Comparison of ENCODE assay signal across 10 cellular contexts in the genomic region with DNA sequence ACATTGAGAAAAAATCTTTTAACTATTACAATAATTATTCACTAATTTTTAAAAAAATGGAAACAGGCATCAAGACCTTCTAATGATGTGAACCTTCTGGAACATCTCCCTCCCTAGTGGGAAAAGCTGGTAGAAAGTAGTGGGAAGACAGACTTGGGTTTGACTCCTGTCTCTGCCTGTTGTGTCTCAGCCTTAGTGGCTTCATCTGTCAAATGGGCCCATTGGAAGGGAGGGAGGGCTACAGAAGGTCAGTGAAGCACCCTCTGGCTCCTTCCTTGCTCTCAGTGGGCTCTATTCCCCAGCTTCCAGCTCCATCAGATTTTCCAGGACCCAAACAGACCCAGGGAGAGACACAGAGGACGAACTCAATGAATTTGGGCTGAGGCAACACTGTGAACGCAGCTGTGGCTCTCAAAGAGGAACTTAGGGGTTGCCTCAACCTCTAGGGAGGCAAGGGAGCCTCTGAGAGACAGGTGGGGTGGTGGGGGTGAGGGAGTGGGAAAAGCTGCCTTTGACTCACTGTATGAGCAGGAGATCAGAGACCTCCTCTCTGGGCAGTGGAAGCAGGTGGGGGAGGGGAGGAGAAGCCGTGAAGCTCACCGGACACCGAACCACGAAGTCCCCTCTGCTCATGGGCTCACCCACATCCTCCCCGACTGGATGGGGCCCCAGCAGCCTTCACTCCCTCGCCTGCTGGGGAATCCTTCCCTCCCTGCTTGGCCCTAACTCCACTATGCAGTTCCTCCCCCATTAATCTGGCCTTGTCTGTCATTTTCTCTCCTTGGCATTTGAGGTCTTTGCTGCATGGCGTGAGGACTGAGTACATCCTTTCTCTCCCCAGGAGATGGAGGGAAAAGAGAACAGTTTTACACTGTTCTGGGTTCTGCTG. TPM values are rescaled to one million over a fixed set of nuclear protein-coding genes. Genes with fewer than 3 reads are reported as not detected.
DNase-seq lines count a peak whose midpoint lies in the region; TF ChIP-seq lines count a peak whose summit lies in the region.
"Had no signal": no experiment of that assay in that cellular context is flagged by ENCODE, and none has a peak within 500 bp of the region (broad histone marks: within the 10 kb centered on the region; RNA-seq: fewer than 3 reads in every experiment).

No MANE protein-coding gene starts in this region.

- peak overlapping the region; percentile 95 to 98 (median 97) for H3K4me3 Mint-ChIP-seq in IgD-negative memory B cell

- POLR2A ChIA-PET in A673 (lab: Charles Lee; ENCODE audit: low non-redundant PET), result no interaction called here

- no peaks in the 10 kb centered on the region for H3K4me1 ChIP-seq in A673 (ENCODE audit: insufficient read depth, low read length, poor library complexity, severe bottlenecking)

- H3K27ac ChIP-seq in A673 (ENCODE audit: low read depth, low read length, poor library complexity, severe bottlenecking), result no peak overlapping the region

- peaks cover 18% of the 10 kb centered on the region for H3K36me3 Mint-ChIP-seq in IgD-negative memory B cell

- no peaks in the 10 kb centered on the region for H3K36me3 ChIP-seq in A673 (ENCODE audit: insufficient read depth, low read length, poor library complexity, severe bottlenecking)

- intact Hi-C loops in A673 (cut with micrococcal nuclease; ENCODE audit: unreplicated experiment), result no loop called here

- CTCF ChIA-PET in A673 (lab: Charles Lee), result no interaction called here

- H3K27me3 ChIP-seq in A673 (replicated peaks; ENCODE audit: insufficient read depth, low read depth, low read length, poor library complexity), result no peaks in the 10 kb centered on the region

- BruUV-seq in A673 (replicated peaks; lab: Mats Ljungman, UMichigan), result no TSS peak

- peaks cover 49 to 60% (median 54%) of the 10 kb centered on the region in 3 donors for H3K4me1 Mint-ChIP-seq in IgD-negative memory B cell

- no peaks in the 10 kb centered on the region for H3K9me3 ChIP-seq in A673 (ENCODE audit: low read depth, low read length, poor library complexity, severe bottlenecking)

- no peaks in the 10 kb centered on the region for H3K9me3 Mint-ChIP-seq in IgD-negative memory B cell

- H3K27ac Mint-ChIP-seq in IgD-negative memory B cell, result peak overlapping the region; percentile 89 to 98 (median 97)

- no peak for TF ChIP-seq CTCF in A673 (conservative IDR thresholded peaks at IDR 0.05; ENCODE audit: low read depth, low read length)

- H3K4me3 ChIP-seq in A673 (ENCODE audit: low read depth, low read length, poor library complexity, severe bottlenecking), result no peak overlapping the region

- H3K27me3 Mint-ChIP-seq in IgD-negative memory B cell, result no peaks in the 10 kb centered on the region

- TF ChIP-seq POLR2A in GM19099 (IDR thresholded peaks at IDR 0.05; ENCODE audit: extremely low read depth, insufficient read length, low read depth), result peak; percentile 37

- DNase-seq in activated T-cell treated with anti-CD3 and anti-CD28 coated beads for 1 hour (ENCODE audit: low read depth) (peak; percentile 8), inferior parietal cortex (ENCODE audit: extremely low spot score) (no peak), A673 (ENCODE audit: low spot score) (no peak), globus pallidus (ENCODE audit: low spot score) (no peak)
- DNase-seq in stimulated activated CD8-positive, alpha-beta memory T cell treated with anti-CD3 and anti-CD28 coated beads, Interleukin-2, amount 100 ng/mL, for 48 hours (ENCODE audit: low read depth in 2 of 2), result peak; percentile 10
- DNase-seq: NCI-H1105 treated with DMSO at 0.1 percent for 48 hours had no signal

RNA-seq across cellular contexts. Expression of a gene that starts 4.5 kb away (rescaled TPM):
- polyA plus RNA-seq in IgD-negative memory B cell, result 52.1 TPM
- total RNA-seq in A673 (2021), result not detected in 2 replicates
- total RNA-seq: epithelial cell of proximal tubule had no signal
- polyA plus RNA-seq: neural cell had no signal

RNA-seq across cellular contexts. Expression of a gene that starts 40.6 kb away (rescaled TPM):
- 14.7 TPM for polyA plus RNA-seq in IgD-negative memory B cell
- total RNA-seq in A673 (2021), result 8.9 and 12.1 TPM in 2 replicates

RNA-seq across cellular contexts. Expression of a gene that starts 50.9 kb away (rescaled TPM):
- 143 TPM for polyA plus RNA-seq in IgD-negative memory B cell
- total RNA-seq in A673 (2021), result 76.2 and 93.2 TPM in 2 replicates

Comparison
In these comparisons a context has a peak if more than half of its experiments do, and no peak if none do; other contexts are left out.
1. DNase-seq: peak in activated T-cell treated with anti-CD3 and anti-CD28 coated beads for 1 hour (single experiment) and stimulated activated CD8-positive, alpha-beta memory T cell treated with anti-CD3 and anti-CD28 coated beads, Interleukin-2, amount 100 ng/mL, for 48 hours (2 of 2); none in inferior parietal cortex (single experiment), A673 (single experiment) and globus pallidus (single experiment).